In genomic region chr19:51103811-51104470, GRCh38 we compare ENCODE assay signal across 24 cellular contexts. TPM values are rescaled to one million over a fixed set of nuclear protein-coding genes. Genes with fewer than 3 reads are reported as not detected.
DNase-seq lines count a peak whose midpoint lies in the region; ATAC-seq, FAIRE-seq and TF ChIP-seq lines count a peak whose summit lies in the region.
"Had no signal": no experiment of that assay in that cellular context is flagged by ENCODE, and none has a peak within 500 bp of the region (broad histone marks: within the 10 kb centered on the region; RNA-seq: fewer than 3 reads in every experiment).

No MANE protein-coding gene starts in this region.

- no peaks in the 10 kb centered on the region for H3K9me1 ChIP-seq in K562 (ENCODE audit: control insufficient read depth, insufficient read depth, low read length)

- no peak overlapping the region for H3K4me3 ChIP-seq in K562
- no peak overlapping the region for H3K4me3 ChIP-seq in kidney (ENCODE audit: low read length in 2 of 2)
- H3K4me3 ChIP-seq: A549 had no signal

- CTCF ChIA-PET in K562 (lab: Yijun Ruan, JAX; ENCODE audit: low intra/inter-chr PET ratio) = no interaction called here

- no peaks in the 10 kb centered on the region for H4K20me1 ChIP-seq in K562 (replicated peaks; ENCODE audit: control insufficient read depth, insufficient read depth, low read length)

- ATAC-seq in K562 (no peak), GM19395 (IDR thresholded peaks at IDR 0.05; ENCODE audit: unreplicated experiment) (no peak)
- no peak for ATAC-seq in stimulated activated effector memory CD8-positive, alpha-beta T cell treated with anti-CD3 and anti-CD28 coated beads, Interleukin-12 subunit alpha, Interleukin-12 subunit beta, amount 100 ng/mL, for 72 hours
- ATAC-seq: A549; CD8-positive, alpha-beta T cell; HCT116 had no signal

- no peak for TF ChIP-seq CTCF in K562 (IDR thresholded peaks at IDR 0.05 in 2 of 3, conservative IDR thresholded peaks at IDR 0.05 in 1 of 3; ENCODE audit: insufficient read depth in 2 of 3, low read depth in 1 of 3, low read length in 3 of 3)
- TF ChIP-seq CTCF in kidney (IDR thresholded peaks at IDR 0.05; ENCODE audit: borderline replicate concordance, extremely low read depth, insufficient read depth) = no peak
- no peak for TF ChIP-seq CTCF in neural crest cell (conservative IDR thresholded peaks at IDR 0.05)
- no peak for TF ChIP-seq CTCF in GM13976 (IDR thresholded peaks at IDR 0.05; ENCODE audit: borderline replicate concordance, control extremely low read depth, extremely low read depth, insufficient read depth, missing control alignments)

- H3K36me3 ChIP-seq in K562 (ENCODE audit: control insufficient read depth, insufficient read depth, low read length) (peaks cover 39% of the 10 kb centered on the region; the same call in 2 of the 3 replicates), kidney (ENCODE audit: control insufficient read depth in 1 of 2, insufficient read depth in 2 of 2, low read length in 2 of 2) (peaks cover 5 to 10% of the 10 kb centered on the region in 2 donors)

- in situ Hi-C loops in K562 (cut with MboI) = no loop called here
- in situ Hi-C loops in GM13976 (cut with MboI; ENCODE audit: low sequenced_read_pairs, unreplicated experiment) = no loop called here

- POLR2A ChIA-PET in K562 (lab: Yijun Ruan, JAX) = no interaction called here

- H3K4me2 ChIP-seq in K562 (ENCODE audit: insufficient read depth, low read length) = no peak overlapping the region
- H3K4me2 ChIP-seq: A549 had no signal

- no peak for TF ChIP-seq EP300 in K562 (IDR thresholded peaks at IDR 0.05; ENCODE audit: low read length)

- no TSS peak for BruUV-seq in K562 (replicated peaks; lab: Mats Ljungman, UMichigan)

- no peak overlapping the region for H2AFZ ChIP-seq in K562 (ENCODE audit: low read depth, low read length)

- TF ChIP-seq POLR2A in K562 (conservative IDR thresholded peaks at IDR 0.05) = no peak

- H3K9me3 Mint-ChIP-seq in neural crest cell = no peaks in the 10 kb centered on the region
- no peaks in the 10 kb centered on the region for H3K9me3 Mint-ChIP-seq in stimulated activated effector memory CD8-positive, alpha-beta T cell treated with anti-CD3 and anti-CD28 coated beads, Interleukin-12 subunit alpha, Interleukin-12 subunit beta, amount 100 ng/mL, for 72 hours
- H3K9me3 Mint-ChIP-seq: CD8-positive, alpha-beta T cell; IgD-negative memory B cell had no signal

- intact Hi-C loops in K562 (cut with micrococcal nuclease) = no loop called here
- intact Hi-C loops in kidney (cut with DNase I) = no loop called here

- H3K4me1 ChIP-seq in K562 (replicated peaks in 1 of 2; ENCODE audit: control insufficient read depth in 2 of 2, insufficient read depth in 2 of 2, low read length in 2 of 2) = peaks cover 8 to 19% of the 10 kb centered on the region in 2 experiments; a peak in 4 of 5 replicates
- peaks cover 8 to 12% of the 10 kb centered on the region in 2 donors for H3K4me1 ChIP-seq in kidney (ENCODE audit: control insufficient read depth in 1 of 2, insufficient read depth in 1 of 2, low read depth in 1 of 2, low read length in 2 of 2)

- H3K27ac ChIP-seq in K562 (ENCODE audit: extremely low read depth, low read depth, low read length) (no peak overlapping the region), kidney (ENCODE audit: low read depth in 2 of 2, low read length in 2 of 2) (no peak overlapping the region)
- H3K27ac ChIP-seq: A549 had no signal

- FAIRE-seq in K562 (lab: Jason Lieb, UNC) = no peak
- no peak for FAIRE-seq in kidney (lab: Jason Lieb, UNC)
- FAIRE-seq: A549, D721Med, G401.6, GM12892, H54 had no signal

- H3K79me2 ChIP-seq in K562 (ENCODE audit: control insufficient read depth, insufficient read depth, low read length) = peaks cover 32% of the 10 kb centered on the region

- peak overlapping the region; percentile 31 for H3K4me3 Mint-ChIP-seq in neural crest cell
- H3K4me3 Mint-ChIP-seq in stimulated activated effector memory CD8-positive, alpha-beta T cell treated with anti-CD3 and anti-CD28 coated beads, Interleukin-12 subunit alpha, Interleukin-12 subunit beta, amount 100 ng/mL, for 72 hours = no peak overlapping the region
- H3K4me3 Mint-ChIP-seq: CD14-positive monocyte; CD8-positive, alpha-beta T cell had no signal

- H3K27me3 Mint-ChIP-seq in neural crest cell (ENCODE audit: low read depth) = peaks cover 6% of the 10 kb centered on the region
- H3K27me3 Mint-ChIP-seq: IgD-negative memory B cell had no signal

- no peak overlapping the region for H3K27ac Mint-ChIP-seq in neural crest cell (ENCODE audit: unreplicated experiment)
- H3K27ac Mint-ChIP-seq in stimulated activated effector memory CD8-positive, alpha-beta T cell treated with anti-CD3 and anti-CD28 coated beads, Interleukin-12 subunit alpha, Interleukin-12 subunit beta, amount 100 ng/mL, for 72 hours = peak overlapping the region; percentile 69
- H3K27ac Mint-ChIP-seq: CD8-positive, alpha-beta T cell; IgD-negative memory B cell had no signal

- H3K9ac ChIP-seq in K562 (ENCODE audit: insufficient read depth in 1 of 2, low read depth in 2 of 2, low read length in 2 of 2) (no peak overlapping the region; a peak in 1 of 4 replicates), kidney (ENCODE audit: low read length in 2 of 2) (no peak overlapping the region)

- 94% methylated on average over 17 of the region's 75 CpGs for WGBS in K562 (ENCODE audit: insufficient coverage, low coverage, missing lambda C conversion rate)

- H3K36me3 Mint-ChIP-seq in neural crest cell (ENCODE audit: low read depth) = no peaks in the 10 kb centered on the region
- H3K36me3 Mint-ChIP-seq in stimulated activated effector memory CD8-positive, alpha-beta T cell treated with anti-CD3 and anti-CD28 coated beads, Interleukin-12 subunit alpha, Interleukin-12 subunit beta, amount 100 ng/mL, for 72 hours = peaks cover 71% of the 10 kb centered on the region

- H3K9me3 ChIP-seq in K562 (replicated peaks; ENCODE audit: control insufficient read depth, insufficient read depth, low read depth, low read length) = no peaks in the 10 kb centered on the region
- H3K9me3 ChIP-seq in kidney (ENCODE audit: control insufficient read depth in 1 of 2, low read length in 2 of 2) = no peaks in the 10 kb centered on the region
- H3K9me3 ChIP-seq: A549 had no signal

- no peaks in the 10 kb centered on the region for H3K27me3 ChIP-seq in K562 (ENCODE audit: control insufficient read depth in 2 of 2, insufficient read depth in 2 of 2, low read length in 2 of 2)

- DNase-seq in K562 (ENCODE audit: extremely low read depth in 1 of 4, low spot score in 3 of 4) (no peak), kidney (peak; percentile 68), neural crest cell (ENCODE audit: low read depth, low spot score) (no peak), ureter (ENCODE audit: low spot score) (no peak), GM13976 (ENCODE audit: low spot score) (no peak), HK-2 (ENCODE audit: unreplicated experiment) (no peak)
- no peak for DNase-seq in stimulated activated effector memory CD8-positive, alpha-beta T cell treated with anti-CD3 and anti-CD28 coated beads, Interleukin-12 subunit alpha, Interleukin-12 subunit beta, amount 100 ng/mL, for 72 hours (ENCODE audit: low spot score in 2 of 2)
- DNase-seq: CD8-positive, alpha-beta T cell; COR-L47; DMS153; DMS79 treated with DMSO at 0.1 percent for 48 hours; EL had no signal

- no peak for TF ChIP-seq RAD21 in K562 (CRISPR knock-in tag; conservative IDR thresholded peaks at IDR 0.05 in 1 of 2, IDR thresholded peaks at IDR 0.05 in 1 of 2)

- peaks cover 16% of the 10 kb centered on the region for H3K4me1 Mint-ChIP-seq in neural crest cell
- peaks cover 62% of the 10 kb centered on the region for H3K4me1 Mint-ChIP-seq in stimulated activated effector memory CD8-positive, alpha-beta T cell treated with anti-CD3 and anti-CD28 coated beads, Interleukin-12 subunit alpha, Interleukin-12 subunit beta, amount 100 ng/mL, for 72 hours

RNA-seq across cellular contexts. Expression of gene CTU1, which starts 4.3 kb away (rescaled TPM):
- 3.4 and 11.0 TPM in 2 replicates for total RNA-seq in K562 (2011; cell fraction: chromatin; rRNA removed; ENCODE audit: low replicate concordance)
- total RNA-seq in K562 (2011; cell fraction: nucleolus; rRNA removed) = 11.2 and 13.0 TPM in 2 replicates
- total RNA-seq in K562 (2011; cell fraction: nucleoplasm; rRNA removed) = 5.7 and 7.2 TPM in 2 replicates
- total RNA-seq in K562 (2014; rRNA removed) (17.7 and 21.1 TPM in 2 replicates), K562 (2014; rRNA removed; fragmentation: Illumina TruSeq; extraction: Trizol) (0.80 and 1.4 TPM in 2 replicates), K562 (2015; rRNA removed; fragmentation: Illumina TruSeq; extraction: Trizol) (2.4 and 2.6 TPM in 2 replicates), K562 (2021) (18.4 and 18.7 TPM in 2 replicates), kidney (8.4 TPM), neural crest cell (8.3 and 8.4 TPM in 2 replicates), ureter (5.3 TPM)
- polyA plus RNA-seq in K562 (2011; rRNA removed) (2.2 and 4.3 TPM in 2 replicates), K562 (2014; fragmentation: Illumina TruSeq; extraction: Trizol) (1.5 and 1.9 TPM in 2 replicates), K562 (2014; fragmentation: Nextera tagmentation; extraction: Ambion mirVana) (under 1 TPM in 1 of 2 experiments, not detected in 1; 0.03 TPM), K562 (2014; rRNA removed) (10.0 and 12.9 TPM in 2 replicates), kidney (ENCODE audit: insufficient read depth, low read depth, low replicate concordance) (5.2 TPM)
- 4.4 and 19.0 TPM in 2 replicates for polyA plus RNA-seq in K562 (2011; cell fraction: cytosol; rRNA removed)
- polyA plus RNA-seq in K562 (2011; cell fraction: nucleus; rRNA removed) = 15.6 and 16.0 TPM in 2 replicates
- polyA plus RNA-seq in K562 (2012) = 8.7 TPM in 2 replicates
- polyA minus RNA-seq in K562 (2011; rRNA and poly(A)+ RNA removed) = 0.84 and 1.3 TPM in 2 replicates
- 4.7 and 4.8 TPM in 2 replicates for polyA minus RNA-seq in K562 (2011; cell fraction: cytosol; rRNA and poly(A)+ RNA removed)
- polyA minus RNA-seq in K562 (2011; cell fraction: nucleus; rRNA and poly(A)+ RNA removed) = 3.0 and 3.1 TPM in 2 replicates

RNA-seq across cellular contexts. Expression of gene SIGLEC9, which starts 20.8 kb away (rescaled TPM):
- 0.35 TPM in 1 of 2 replicates, not detected in the other for total RNA-seq in K562 (2011; cell fraction: chromatin; rRNA removed; ENCODE audit: low replicate concordance)
- 0.26 and 0.67 TPM in 2 replicates for total RNA-seq in K562 (2011; cell fraction: nucleolus; rRNA removed)
- total RNA-seq in K562 (2011; cell fraction: nucleoplasm; rRNA removed) = not detected in 2 replicates
- total RNA-seq in K562 (2014; rRNA removed) = 0.18 and 0.65 TPM in 2 replicates
- not detected in 2 replicates for total RNA-seq in K562 (2014; rRNA removed; fragmentation: Illumina TruSeq; extraction: Trizol)
- not detected in 2 replicates for total RNA-seq in K562 (2015; rRNA removed; fragmentation: Illumina TruSeq; extraction: Trizol)
- 0.22 TPM in 1 of 2 replicates, not detected in the other for total RNA-seq in K562 (2021)
- 0.16 and 0.26 TPM in 2 replicates for polyA plus RNA-seq in K562 (2011; rRNA removed)
- polyA plus RNA-seq in K562 (2011; cell fraction: cytosol; rRNA removed) = 0.21 and 0.54 TPM in 2 replicates
- polyA plus RNA-seq in K562 (2011; cell fraction: nucleus; rRNA removed) = 0.31 and 0.78 TPM in 2 replicates
- polyA plus RNA-seq in K562 (2012) = 0.20 and 0.53 TPM in 2 replicates
- polyA plus RNA-seq in K562 (2014; fragmentation: Illumina TruSeq; extraction: Trizol) = 0.09 and 0.21 TPM in 2 replicates
- not detected for polyA plus RNA-seq in K562 (2014; fragmentation: Nextera tagmentation; extraction: Ambion mirVana)
- 0.18 and 0.34 TPM in 2 replicates for polyA plus RNA-seq in K562 (2014; rRNA removed)
- 0.18 TPM in 1 of 2 replicates, not detected in the other for polyA minus RNA-seq in K562 (2011; rRNA and poly(A)+ RNA removed)
- polyA minus RNA-seq in K562 (2011; cell fraction: cytosol; rRNA and poly(A)+ RNA removed) = not detected in 2 replicates
- 0.54 TPM in 1 of 2 replicates, not detected in the other for polyA minus RNA-seq in K562 (2011; cell fraction: nucleus; rRNA and poly(A)+ RNA removed)
- 8.1 TPM for total RNA-seq in kidney
- polyA plus RNA-seq in kidney (ENCODE audit: insufficient read depth, low read depth, low replicate concordance) = 1.6 TPM
- not detected in 2 replicates for total RNA-seq in neural crest cell
- total RNA-seq in ureter = 3.2 TPM
- total RNA-seq: HT-29 had no signal
- polyA plus RNA-seq: A549, AG04450, BJ had no signal

RNA-seq across cellular contexts. Expression of gene KLK14, which starts 21.3 kb away (rescaled TPM):
- total RNA-seq in K562 (2011; cell fraction: chromatin; rRNA removed; ENCODE audit: low replicate concordance) = 0.37 TPM in 1 of 2 replicates, not detected in the other
- total RNA-seq in K562 (2011; cell fraction: nucleolus; rRNA removed) = 0.33 TPM in 1 of 2 replicates, not detected in the other
- not detected in 2 replicates for total RNA-seq in K562 (2011; cell fraction: nucleoplasm; rRNA removed)
- total RNA-seq in K562 (2014; rRNA removed) = not detected in 2 replicates
- total RNA-seq in K562 (2014; rRNA removed; fragmentation: Illumina TruSeq; extraction: Trizol) = not detected in 2 replicates
- not detected in 2 replicates for total RNA-seq in K562 (2015; rRNA removed; fragmentation: Illumina TruSeq; extraction: Trizol)
- total RNA-seq in K562 (2021) = not detected in 2 replicates
- polyA plus RNA-seq in K562 (2011; rRNA removed) = 0.08 TPM in 1 of 2 replicates, not detected in the other
- polyA plus RNA-seq in K562 (2011; cell fraction: cytosol; rRNA removed) = 0.12 TPM in 1 of 2 replicates, not detected in the other
- 0.14 and 0.20 TPM in 2 replicates for polyA plus RNA-seq in K562 (2011; cell fraction: nucleus; rRNA removed)
- 0.09 and 0.11 TPM in 2 replicates for polyA plus RNA-seq in K562 (2012)
- not detected in 2 replicates for polyA plus RNA-seq in K562 (2014; fragmentation: Illumina TruSeq; extraction: Trizol)
- not detected for polyA plus RNA-seq in K562 (2014; fragmentation: Nextera tagmentation; extraction: Ambion mirVana)
- not detected in 2 replicates for polyA plus RNA-seq in K562 (2014; rRNA removed)
- not detected in 2 replicates for polyA minus RNA-seq in K562 (2011; rRNA and poly(A)+ RNA removed)
- not detected in 2 replicates for polyA minus RNA-seq in K562 (2011; cell fraction: cytosol; rRNA and poly(A)+ RNA removed)
- not detected in 2 replicates for polyA minus RNA-seq in K562 (2011; cell fraction: nucleus; rRNA and poly(A)+ RNA removed)
- total RNA-seq in kidney = 0.22 TPM
- polyA plus RNA-seq in kidney (ENCODE audit: insufficient read depth, low read depth, low replicate concordance) = not detected
- total RNA-seq in neural crest cell = 0.26 and 0.75 TPM in 2 replicates
- total RNA-seq in ureter = not detected
- total RNA-seq: CD8-positive, alpha-beta T cell; HT-29 had no signal
- polyA plus RNA-seq: AG04450, CD14-positive monocyte, IgD-negative memory B cell had no signal

RNA-seq across cellular contexts. Expression of gene SIGLEC7, which starts 38.2 kb away (rescaled TPM):
- total RNA-seq in K562 (2011; cell fraction: chromatin; rRNA removed; ENCODE audit: low replicate concordance) = not detected in 2 replicates
- not detected in 2 replicates for total RNA-seq in K562 (2011; cell fraction: nucleolus; rRNA removed)
- total RNA-seq in K562 (2011; cell fraction: nucleoplasm; rRNA removed) = not detected in 2 replicates
- total RNA-seq in K562 (2014; rRNA removed) (not detected in 2 replicates), K562 (2014; rRNA removed; fragmentation: Illumina TruSeq; extraction: Trizol) (not detected in 2 replicates), K562 (2015; rRNA removed; fragmentation: Illumina TruSeq; extraction: Trizol) (not detected in 2 replicates), K562 (2021) (not detected in 2 replicates), kidney (4.0 TPM), neural crest cell (not detected in 2 replicates), ureter (2.4 TPM)
- polyA plus RNA-seq in K562 (2011; rRNA removed) (0.10 TPM in 1 of 2 replicates, not detected in the other), K562 (2014; fragmentation: Illumina TruSeq; extraction: Trizol) (not detected in 2 replicates), K562 (2014; fragmentation: Nextera tagmentation; extraction: Ambion mirVana) (not detected), K562 (2014; rRNA removed) (0.12 TPM in 1 of 2 replicates, not detected in the other), kidney (ENCODE audit: insufficient read depth, low read depth, low replicate concordance) (1.2 TPM)
- 0.03 and 0.06 TPM in 2 replicates for polyA plus RNA-seq in K562 (2011; cell fraction: cytosol; rRNA removed)
- polyA plus RNA-seq in K562 (2011; cell fraction: nucleus; rRNA removed) = 0.92 TPM in 1 of 2 replicates, not detected in the other
- polyA plus RNA-seq in K562 (2012) = 0.10 and 0.24 TPM in 2 replicates
- polyA minus RNA-seq in K562 (2011; rRNA and poly(A)+ RNA removed) = not detected in 2 replicates
- polyA minus RNA-seq in K562 (2011; cell fraction: cytosol; rRNA and poly(A)+ RNA removed) = not detected in 2 replicates
- not detected in 2 replicates for polyA minus RNA-seq in K562 (2011; cell fraction: nucleus; rRNA and poly(A)+ RNA removed)
- total RNA-seq: CD8-positive, alpha-beta T cell; HT-29 had no signal
- polyA plus RNA-seq: A549, AG04450, BJ, IgD-negative memory B cell had no signal

RNA-seq across cellular contexts. Expression of gene KLK13, which starts 39.0 kb away (rescaled TPM):
- total RNA-seq in K562 (2011; cell fraction: chromatin; rRNA removed; ENCODE audit: low replicate concordance) = 2.4 and 5.3 TPM in 2 replicates
- total RNA-seq in K562 (2011; cell fraction: nucleolus; rRNA removed) = 5.7 and 6.5 TPM in 2 replicates
- total RNA-seq in K562 (2011; cell fraction: nucleoplasm; rRNA removed) = 6.5 and 8.0 TPM in 2 replicates
- total RNA-seq in K562 (2014; rRNA removed) (1.3 and 2.5 TPM in 2 replicates), K562 (2014; rRNA removed; fragmentation: Illumina TruSeq; extraction: Trizol) (1.5 and 1.7 TPM in 2 replicates), K562 (2015; rRNA removed; fragmentation: Illumina TruSeq; extraction: Trizol) (0.64 and 0.72 TPM in 2 replicates), K562 (2021) (2.8 and 4.7 TPM in 2 replicates), kidney (not detected), neural crest cell (not detected in 2 replicates), ureter (not detected)
- polyA plus RNA-seq in K562 (2011; rRNA removed) (2.9 and 9.0 TPM in 2 replicates), K562 (2014; fragmentation: Illumina TruSeq; extraction: Trizol) (3.8 and 4.4 TPM in 2 replicates), K562 (2014; fragmentation: Nextera tagmentation; extraction: Ambion mirVana) (1 to 10 TPM in 1 of 2 experiments, under 1 TPM in 1; 0.84 to 2.3 TPM), K562 (2014; rRNA removed) (1.3 and 2.3 TPM in 2 replicates), kidney (ENCODE audit: insufficient read depth, low read depth, low replicate concordance) (not detected)
- polyA plus RNA-seq in K562 (2011; cell fraction: cytosol; rRNA removed) = 3.9 and 15.9 TPM in 2 replicates
- polyA plus RNA-seq in K562 (2011; cell fraction: nucleus; rRNA removed) = 2.0 and 10.9 TPM in 2 replicates
- polyA plus RNA-seq in K562 (2012) = 2.4 and 2.9 TPM in 2 replicates
- 0.96 and 4.0 TPM in 2 replicates for polyA minus RNA-seq in K562 (2011; rRNA and poly(A)+ RNA removed)
- polyA minus RNA-seq in K562 (2011; cell fraction: cytosol; rRNA and poly(A)+ RNA removed) = 2.5 and 5.7 TPM in 2 replicates
- polyA minus RNA-seq in K562 (2011; cell fraction: nucleus; rRNA and poly(A)+ RNA removed) = 0.44 and 1.6 TPM in 2 replicates
- total RNA-seq: CD8-positive, alpha-beta T cell; HT-29 had no signal
- polyA plus RNA-seq: A549, AG04450, BJ, CD14-positive monocyte, IgD-negative memory B cell had no signal
